9 cellular contexts compared by ENCODE assay signal in the genomic region with DNA sequence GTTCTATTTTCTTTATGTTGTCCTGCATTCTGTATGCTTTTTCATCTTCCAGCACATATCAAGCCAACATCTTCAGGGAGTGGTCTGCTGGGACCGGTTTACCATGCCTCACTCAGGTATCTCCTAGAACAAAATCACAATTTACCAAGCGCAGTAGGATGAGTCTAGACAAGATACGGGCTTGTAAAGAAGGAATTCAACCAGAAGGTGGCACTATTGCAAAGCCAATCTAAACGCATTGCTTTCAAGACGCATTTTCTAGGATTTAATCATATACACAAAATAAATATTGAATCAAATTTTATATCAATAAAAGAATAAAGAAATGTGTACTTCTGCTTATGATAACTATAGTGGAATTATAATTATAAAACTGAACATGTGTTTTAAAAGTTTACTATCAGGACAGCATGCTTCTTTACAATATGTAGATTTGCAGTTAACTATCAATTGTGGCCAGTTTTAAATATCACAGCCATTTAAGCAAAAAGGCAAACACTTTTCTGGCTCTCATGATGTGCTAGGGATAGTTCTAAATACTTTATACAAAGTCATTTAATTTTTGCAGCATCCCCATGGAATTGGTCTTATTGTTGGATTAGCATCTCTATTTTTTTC. TPM values are rescaled to one million over a fixed set of nuclear protein-coding genes. Genes with fewer than 3 reads are reported as not detected.
DNase-seq lines count a peak whose midpoint lies in the region; ATAC-seq, FAIRE-seq and TF ChIP-seq lines count a peak whose summit lies in the region.
"Had no signal": no experiment of that assay in that cellular context is flagged by ENCODE, and none has a peak within 500 bp of the region (broad histone marks: within the 10 kb centered on the region; RNA-seq: fewer than 3 reads in every experiment).

No MANE protein-coding gene starts in this region.

- TF ChIP-seq CTCF in OCI-LY1 (IDR thresholded peaks at IDR 0.05; ENCODE audit: low read length), result peak; percentile 76
- TF ChIP-seq CTCF in bronchial epithelial cell (IDR thresholded peaks at IDR 0.05; ENCODE audit: insufficient read depth, low read length, severe bottlenecking), result peak; percentile 56
- peak; percentile 58 for TF ChIP-seq CTCF in kidney epithelial cell (IDR thresholded peaks at IDR 0.05; ENCODE audit: insufficient read depth, low read length, poor library complexity, severe bottlenecking)

- H3K27ac Mint-ChIP-seq in activated CD4-positive, alpha-beta T cell treated with anti-CD3 and anti-CD28 coated beads, Interleukin-2, amount 10 ng/mL, durations not matched to agents 24 days and 14 days, result no peak overlapping the region
- H3K27ac Mint-ChIP-seq: dendritic cell treated with granulocyte-macrophage colony-stimulating factor and Interleukin-4, amounts not matched to agents 40 ng/mL and 50 ng/mL, for 4 days had no signal

- H3F3A ChIP-seq in OCI-LY1 (ENCODE audit: insufficient read depth, low read length), result no peaks in the 10 kb centered on the region

- no peak overlapping the region for H3K27ac ChIP-seq in OCI-LY1 (ENCODE audit: low read depth, low read length, poor library complexity, severe bottlenecking)

- no peaks in the 10 kb centered on the region for H3K36me3 Mint-ChIP-seq in activated CD4-positive, alpha-beta T cell treated with anti-CD3 and anti-CD28 coated beads, Interleukin-2, amount 10 ng/mL, durations not matched to agents 24 days and 14 days (ENCODE audit: low read depth)

- intact Hi-C loops in activated CD4-positive, alpha-beta T cell treated with anti-CD3 and anti-CD28 coated beads, Interleukin-2, amount 10 ng/mL, durations not matched to agents 24 days and 14 days (cut with micrococcal nuclease), result loop anchor here (1.0 kb wide), 2 partner anchors 145 to 267 kb away; no protein-coding TSS in a partner anchor

- H3K9ac ChIP-seq in OCI-LY1 (ENCODE audit: low read length), result no peak overlapping the region

- no peaks in the 10 kb centered on the region for H3K79me2 ChIP-seq in OCI-LY1 (ENCODE audit: insufficient read depth, low read length)

- H3K9me3 ChIP-seq in OCI-LY1 (ENCODE audit: low read length), result no peaks in the 10 kb centered on the region

- H3K36me3 ChIP-seq in OCI-LY1 (ENCODE audit: insufficient read depth, low read length) (no peaks in the 10 kb centered on the region), bronchial epithelial cell (ENCODE audit: control insufficient read depth, insufficient read depth, low read length) (no peaks in the 10 kb centered on the region), kidney epithelial cell (ENCODE audit: control insufficient read depth, insufficient read depth, low read length) (no peaks in the 10 kb centered on the region)

- H4K20me1 ChIP-seq in OCI-LY1 (ENCODE audit: insufficient read depth, low read length), result no peaks in the 10 kb centered on the region

- no peaks in the 10 kb centered on the region for H3K4me1 ChIP-seq in OCI-LY1 (ENCODE audit: insufficient read depth, low read length, severe bottlenecking)

- no peak overlapping the region for H3K4me3 ChIP-seq in Jurkat, Clone E6-1 (ENCODE audit: low read length)
- H3K4me3 ChIP-seq in OCI-LY1 (ENCODE audit: low read depth, low read length, poor library complexity, severe bottlenecking) (no peak overlapping the region), bronchial epithelial cell (ENCODE audit: low read depth, low read length) (no peak overlapping the region), kidney epithelial cell (ENCODE audit: low read depth, low read length) (no peak overlapping the region)

- peaks cover 9% of the 10 kb centered on the region for H3K4me1 Mint-ChIP-seq in activated CD4-positive, alpha-beta T cell treated with anti-CD3 and anti-CD28 coated beads, Interleukin-2, amount 10 ng/mL, durations not matched to agents 24 days and 14 days

- H3K4me2 ChIP-seq in OCI-LY1 (ENCODE audit: low read length), result no peak overlapping the region

- peak; percentile 52 for ATAC-seq in GM21447 (IDR thresholded peaks at IDR 0.05; ENCODE audit: unreplicated experiment)

- H2AFZ ChIP-seq in OCI-LY1 (ENCODE audit: low read length), result no peak overlapping the region

- DNase-seq in activated CD4-positive, alpha-beta T cell treated with anti-CD3 and anti-CD28 coated beads, Interleukin-2, amount 10 ng/mL, durations not matched to agents 24 days and 14 days, result peak; percentile 85
- DNase-seq in activated CD4-positive, alpha-beta T cell treated with anti-CD3 and anti-CD28 coated beads, Interleukin-2, amount 50 U/mL, for 4 hours, result no peak
- peak; percentile 76 for DNase-seq in Jurkat, Clone E6-1 (ENCODE audit: low read depth, low spot score)
- DNase-seq in bronchial epithelial cell (ENCODE audit: low read depth) (peak; percentile 80), kidney epithelial cell (ENCODE audit: low read depth) (no peak), stromal cell of bone marrow (ENCODE audit: low read depth) (peak; percentile 51)

- no peak for FAIRE-seq in bronchial epithelial cell (lab: Jason Lieb, UNC)

- H3K9me3 Mint-ChIP-seq in activated CD4-positive, alpha-beta T cell treated with anti-CD3 and anti-CD28 coated beads, Interleukin-2, amount 10 ng/mL, durations not matched to agents 24 days and 14 days, result no peaks in the 10 kb centered on the region
- H3K9me3 Mint-ChIP-seq: dendritic cell treated with granulocyte-macrophage colony-stimulating factor and Interleukin-4, amounts not matched to agents 40 ng/mL and 50 ng/mL, for 4 days had no signal

- no peak overlapping the region for H3K4me3 Mint-ChIP-seq in activated CD4-positive, alpha-beta T cell treated with anti-CD3 and anti-CD28 coated beads, Interleukin-2, amount 10 ng/mL, durations not matched to agents 24 days and 14 days
- H3K4me3 Mint-ChIP-seq: dendritic cell treated with granulocyte-macrophage colony-stimulating factor and Interleukin-4, amounts not matched to agents 40 ng/mL and 50 ng/mL, for 4 days had no signal

- H3K9me2 ChIP-seq in OCI-LY1 (ENCODE audit: low read depth, low read length), result no peaks in the 10 kb centered on the region

- H3K27me3 ChIP-seq in OCI-LY1 (ENCODE audit: insufficient read depth, low read length) (no peaks in the 10 kb centered on the region), bronchial epithelial cell (ENCODE audit: control insufficient read depth, insufficient read depth, low read length) (no peaks in the 10 kb centered on the region), kidney epithelial cell (ENCODE audit: control insufficient read depth, insufficient read depth, low read length) (no peaks in the 10 kb centered on the region)

- H3K27me3 Mint-ChIP-seq in activated CD4-positive, alpha-beta T cell treated with anti-CD3 and anti-CD28 coated beads, Interleukin-2, amount 10 ng/mL, durations not matched to agents 24 days and 14 days, result peaks cover 16% of the 10 kb centered on the region
- H3K27me3 Mint-ChIP-seq: dendritic cell treated with granulocyte-macrophage colony-stimulating factor and Interleukin-4, amounts not matched to agents 40 ng/mL and 50 ng/mL, for 4 days had no signal

RNA-seq across cellular contexts. Expression of gene TPP2, which starts 16.1 kb away (rescaled TPM):
- total RNA-seq in activated CD4-positive, alpha-beta T cell treated with anti-CD3 and anti-CD28 coated beads, Interleukin-2, amount 10 ng/mL, durations not matched to agents 24 days and 14 days, result 77.3 and 80.0 TPM in 2 replicates
- 54.5 TPM for polyA plus RNA-seq in Jurkat, Clone E6-1 (2012; ENCODE audit: insufficient read depth, insufficient read length)
- total RNA-seq in bronchial epithelial cell, result 22.4 and 25.5 TPM in 2 replicates
- total RNA-seq in kidney epithelial cell, result 46.8 and 51.4 TPM in 2 replicates

Comparison
In these comparisons a context has a peak if more than half of its experiments do, and no peak if none do; other contexts are left out.
1. DNase-seq: peak in activated CD4-positive, alpha-beta T cell treated with anti-CD3 and anti-CD28 coated beads, Interleukin-2, amount 10 ng/mL, durations not matched to agents 24 days and 14 days (single experiment), Jurkat, Clone E6-1 (single experiment), bronchial epithelial cell (single experiment) and stromal cell of bone marrow (single experiment); none in activated CD4-positive, alpha-beta T cell treated with anti-CD3 and anti-CD28 coated beads, Interleukin-2, amount 50 U/mL, for 4 hours (0 of 2) and kidney epithelial cell (single experiment).
2. Peak in every context shown above with its lines, with median percentiles within 50 percentile points of each other: CTCF ChIP-seq.